In the genomic region with DNA sequence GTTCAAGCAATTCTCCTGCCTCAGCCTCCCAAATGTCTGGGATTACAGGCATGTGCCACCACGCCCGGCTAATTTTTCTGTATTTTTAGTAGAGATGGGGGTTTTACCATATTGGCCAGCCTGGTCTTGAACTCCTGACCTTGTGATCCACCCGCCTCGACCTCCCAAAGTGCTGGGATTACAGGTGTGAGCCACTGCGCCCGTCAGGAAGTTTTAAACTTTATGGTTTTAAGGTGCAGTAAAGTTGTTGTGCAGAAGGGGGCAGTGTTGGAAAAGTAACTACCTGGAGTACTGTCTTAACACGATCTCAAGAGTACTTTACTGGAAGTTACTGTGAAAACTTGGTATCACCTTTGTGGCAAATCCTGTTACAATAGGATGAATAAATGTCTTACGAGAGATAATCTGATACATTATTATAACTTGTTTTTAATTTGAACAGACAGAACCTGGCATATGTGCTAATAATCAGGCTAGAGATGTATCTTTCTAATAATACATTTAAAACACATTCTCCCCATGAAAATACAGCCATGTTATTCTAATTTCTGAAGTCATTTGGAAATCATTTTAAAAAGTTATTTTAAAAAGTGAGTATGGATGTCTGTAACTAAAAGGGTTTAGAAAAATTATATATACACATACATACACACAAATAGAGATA, we compare ENCODE assay signal across 9 cellular contexts. TPM values are rescaled to one million over a fixed set of nuclear protein-coding genes. Genes with fewer than 3 reads are reported as not detected.
A peak's percentile ranks its signal among the peaks of the same experiment; 100 is the strongest.
DNase-seq lines count a peak whose midpoint lies in the region; ATAC-seq, FAIRE-seq and TF ChIP-seq lines count a peak whose summit lies in the region.
"Had no signal": no experiment of that assay in that cellular context is flagged by ENCODE, and none has a peak within 500 bp of the region (broad histone marks: within the 10 kb centered on the region; RNA-seq: fewer than 3 reads in every experiment).

No MANE protein-coding gene starts in this region.

- H4K5ac ChIP-seq in H1 (ENCODE audit: insufficient read length, low read depth, low read length) = no peak overlapping the region

- H3K4ac ChIP-seq in H1 (replicated peaks; ENCODE audit: insufficient read length, low read depth, low read length) = no peak overlapping the region

- TF ChIP-seq EP300 in H1 (IDR thresholded peaks at IDR 0.05; ENCODE audit: borderline replicate concordance in 1 of 2, low read depth in 2 of 2, low read length in 2 of 2) (no peak), suprapubic skin (IDR thresholded peaks at IDR 0.05) (no peak)

- TF ChIP-seq RAD21 in H1 (IDR thresholded peaks at IDR 0.05 in 1 of 2, conservative IDR thresholded peaks at IDR 0.05 in 1 of 2; ENCODE audit: low read depth in 2 of 2, low read length in 2 of 2) = peak; percentile 77 to 78

- in situ Hi-C loops in GM23248 (cut with MboI) = no loop called here

- H3K23me2 ChIP-seq in H1 (ENCODE audit: low read depth, low read length) = no peaks in the 10 kb centered on the region

- CTCF ChIA-PET in activated CD4-positive, alpha-beta memory T cell treated with anti-CD3 and anti-CD28 coated beads for 36 hours (lab: Charles Lee) = interaction anchor here (0.6 to 2.8 kb wide), 17 partner anchors 10 to 379 kb away, joined by 3 to 16 read pairs (median 4); partner anchors contain the start of genes SPDYA and TRMT61B
- CTCF ChIA-PET in H1 (lab: Charles Lee; ENCODE audit: partially characterized antibody) = interaction anchor here (0.7 to 1.5 kb wide), 13 partner anchors 10 to 601 kb away, joined by 3 to 6 read pairs (median 3); no protein-coding TSS in a partner anchor

- no peak overlapping the region for H2AK5ac ChIP-seq in H1 (ENCODE audit: low read depth, low read length)

- no peaks in the 10 kb centered on the region for H3K4me1 ChIP-seq in GM23248 (ENCODE audit: insufficient read depth)
- H3K4me1 ChIP-seq in H1 (replicated peaks in 1 of 4; ENCODE audit: control insufficient read depth in 3 of 4, insufficient read depth in 4 of 4, low read length in 3 of 4) = no peaks in the 10 kb centered on the region
- H3K4me1 ChIP-seq in suprapubic skin = peaks cover 3% of the 10 kb centered on the region

- H3K56ac ChIP-seq in H1 (replicated peaks; ENCODE audit: insufficient read length, low read depth, low read length) = no peak overlapping the region

- H3K4me3 Mint-ChIP-seq in CD14-positive monocyte = no peak overlapping the region
- no peak overlapping the region for H3K4me3 Mint-ChIP-seq in activated CD4-positive, alpha-beta memory T cell treated with anti-CD3 and anti-CD28 coated beads for 36 hours
- H3K4me3 Mint-ChIP-seq: stimulated activated naive CD8-positive, alpha-beta T cell treated with anti-CD3 and anti-CD28 coated beads, Interleukin-15, Interleukin-2, amounts not matched to agents 100 ng/mL and 50 ng/mL, for 24 hours had no signal

- H3K27ac Mint-ChIP-seq in CD14-positive monocyte = no peak overlapping the region
- H3K27ac Mint-ChIP-seq in activated CD4-positive, alpha-beta memory T cell treated with anti-CD3 and anti-CD28 coated beads for 36 hours = no peak overlapping the region
- H3K27ac Mint-ChIP-seq: stimulated activated naive CD8-positive, alpha-beta T cell treated with anti-CD3 and anti-CD28 coated beads, Interleukin-15, Interleukin-2, amounts not matched to agents 100 ng/mL and 50 ng/mL, for 24 hours had no signal

- no peak overlapping the region for H4K8ac ChIP-seq in H1 (ENCODE audit: extremely low read depth, insufficient read depth, low read length)

- H4K20me1 ChIP-seq in GM23248 (ENCODE audit: insufficient read depth) = no peaks in the 10 kb centered on the region
- no peaks in the 10 kb centered on the region for H4K20me1 ChIP-seq in H1 (replicated peaks in 1 of 2; ENCODE audit: control insufficient read depth in 1 of 2, insufficient read depth in 2 of 2, low read length in 2 of 2)

- TF ChIP-seq CTCF in CD14-positive monocyte (IDR thresholded peaks at IDR 0.05) = peak; percentile 78
- peak in 2 of 3 experiments; percentile 48 to 71; a peak in 2 of 4 replicates for TF ChIP-seq CTCF in H1 (IDR thresholded peaks at IDR 0.05; ENCODE audit: control extremely low read depth in 1 of 3, insufficient read depth in 1 of 3, low read depth in 1 of 3, low read length in 3 of 3)
- TF ChIP-seq CTCF in suprapubic skin (IDR thresholded peaks at IDR 0.05) = peak; percentile 39 to 64

- H3K4me1 Mint-ChIP-seq in CD14-positive monocyte = peaks cover 1% of the 10 kb centered on the region
- H3K4me1 Mint-ChIP-seq in activated CD4-positive, alpha-beta memory T cell treated with anti-CD3 and anti-CD28 coated beads for 36 hours (ENCODE audit: low read depth) = peaks cover 6% of the 10 kb centered on the region

- WGBS in GM23248 (ENCODE audit: low coverage in 1 of 2, low lambda C conversion rate in 2 of 2, missing lambda C conversion rate in 2 of 2), 2 experiments = 2 to 3% methylated on average over 8 of the region's 8 CpGs
- 18% methylated on average over 8 of the region's 8 CpGs; no CpG with 5 or more reads in 1 of the 2 experiments for WGBS in H1 (ENCODE audit: extremely low coverage in 1 of 2, insufficient coverage in 1 of 2, insufficient read length in 1 of 2, insufficient replicate concordance in 2 of 2, low coverage in 1 of 2, low lambda C conversion rate in 2 of 2, missing lambda C conversion rate in 1 of 2), 2 experiments
- WGBS in suprapubic skin = 5% methylated on average over 8 of the region's 8 CpGs

- no peak overlapping the region for H3K9ac ChIP-seq in GM23248
- no peak overlapping the region for H3K9ac ChIP-seq in H1 (replicated peaks in 1 of 4; ENCODE audit: extremely low read depth in 1 of 4, low read depth in 3 of 4, low read length in 3 of 4)

- no peak overlapping the region for H2BK120ac ChIP-seq in H1 (replicated peaks; ENCODE audit: low read depth, low read length)

- H2BK15ac ChIP-seq in H1 (ENCODE audit: low read length) = no peak overlapping the region

- H3F3A ChIP-seq in GM23248 (ENCODE audit: insufficient read depth) = peaks cover 5% of the 10 kb centered on the region; the same call in 1 of the 2 replicates

- H3K4me2 ChIP-seq in GM23248 (ENCODE audit: unreplicated experiment) (peak overlapping the region; percentile 3), H1 (ENCODE audit: insufficient read depth in 1 of 2, low read depth in 2 of 2, low read length in 2 of 2) (no peak overlapping the region)

- no peaks in the 10 kb centered on the region for H3K36me3 Mint-ChIP-seq in CD14-positive monocyte
- no peaks in the 10 kb centered on the region for H3K36me3 Mint-ChIP-seq in activated CD4-positive, alpha-beta memory T cell treated with anti-CD3 and anti-CD28 coated beads for 36 hours

- H3K23ac ChIP-seq in H1 (ENCODE audit: insufficient read length) = no peak overlapping the region

- no peaks in the 10 kb centered on the region for H3K9me3 Mint-ChIP-seq in CD14-positive monocyte
- no peaks in the 10 kb centered on the region for H3K9me3 Mint-ChIP-seq in activated CD4-positive, alpha-beta memory T cell treated with anti-CD3 and anti-CD28 coated beads for 36 hours
- H3K9me3 Mint-ChIP-seq: stimulated activated naive CD8-positive, alpha-beta T cell treated with anti-CD3 and anti-CD28 coated beads, Interleukin-15, Interleukin-2, amounts not matched to agents 100 ng/mL and 50 ng/mL, for 24 hours had no signal

- peak overlapping the region; percentile 57; the same call in 1 of the 2 replicates for H2AFZ ChIP-seq in GM23248
- no peak overlapping the region for H2AFZ ChIP-seq in H1 (ENCODE audit: low read length)

- H3K27me3 Mint-ChIP-seq in CD14-positive monocyte (ENCODE audit: low read depth in 3 of 3) = peaks cover 1 to 5% (median 3%) of the 10 kb centered on the region in 3 donors
- H3K27me3 Mint-ChIP-seq in activated CD4-positive, alpha-beta memory T cell treated with anti-CD3 and anti-CD28 coated beads for 36 hours = no peaks in the 10 kb centered on the region

- H3K79me2 ChIP-seq in GM23248 (ENCODE audit: insufficient read depth) (no peaks in the 10 kb centered on the region), H1 (ENCODE audit: control insufficient read depth in 1 of 2, insufficient read depth in 2 of 2, low read length in 2 of 2) (no peaks in the 10 kb centered on the region)

- no peak overlapping the region for H3K14ac ChIP-seq in H1 (ENCODE audit: insufficient read length)

- no peak for ATAC-seq in HG03280 (IDR thresholded peaks at IDR 0.05; ENCODE audit: unreplicated experiment)

- H3K27ac ChIP-seq in GM23248 (no peak overlapping the region), H1 (ENCODE audit: low read depth, low read length) (no peak overlapping the region), suprapubic skin (no peak overlapping the region)

- H3K36me3 ChIP-seq in GM23248 (ENCODE audit: low read depth) (no peaks in the 10 kb centered on the region), H1 (ENCODE audit: control insufficient read depth in 2 of 4, insufficient read depth in 4 of 4, low read length in 3 of 4) (no peaks in the 10 kb centered on the region), suprapubic skin (no peaks in the 10 kb centered on the region)

- no peak for FAIRE-seq in H1 (lab: Jason Lieb, UNC)

- H3K9me3 ChIP-seq in GM23248 (ENCODE audit: low read depth) = no peaks in the 10 kb centered on the region
- H3K9me3 ChIP-seq in H1 (ENCODE audit: insufficient read depth in 2 of 2, low read depth in 1 of 2, low read length in 1 of 2) = no peaks in the 10 kb centered on the region
- H3K9me3 ChIP-seq in suprapubic skin = no peaks in the 10 kb centered on the region

- H3K9me2 ChIP-seq in GM23248 (ENCODE audit: insufficient read depth) = no peaks in the 10 kb centered on the region

- H3K27me3 ChIP-seq in GM23248 (replicated peaks; ENCODE audit: insufficient read depth) = no peaks in the 10 kb centered on the region
- no peaks in the 10 kb centered on the region for H3K27me3 ChIP-seq in H1 (replicated peaks in 1 of 4; ENCODE audit: control insufficient read depth in 3 of 4, extremely low read depth in 1 of 4, insufficient read depth in 3 of 4, low read length in 3 of 4)
- H3K27me3 ChIP-seq in suprapubic skin = no peaks in the 10 kb centered on the region

- intact Hi-C loops in CD14-positive monocyte (cut with micrococcal nuclease) = loop anchor here in 1 of 2 donors (5.0 to 10.0 kb wide), 2 partner anchors 73 to 376 kb away; partner anchors contain the start of gene WDR43
- intact Hi-C loops in activated CD4-positive, alpha-beta memory T cell treated with anti-CD3 and anti-CD28 coated beads for 36 hours (cut with micrococcal nuclease) = loop anchor here (1.0 to 5.0 kb wide), 5 partner anchors 49 to 375 kb away; partner anchors contain the start of genes TRMT61B and WDR43

- H2BK20ac ChIP-seq in H1 (ENCODE audit: low read length) = no peak overlapping the region

- H2BK12ac ChIP-seq in H1 (ENCODE audit: low read depth, low read length) = no peak overlapping the region

- no peak overlapping the region for H3K18ac ChIP-seq in H1 (ENCODE audit: extremely low read depth, low read length)

- no peak overlapping the region for H4K91ac ChIP-seq in H1 (replicated peaks; ENCODE audit: insufficient read length, low read length)

- TF ChIP-seq POLR2A in H1 (IDR thresholded peaks at IDR 0.05; ENCODE audit: control extremely low read depth in 1 of 2, low read depth in 2 of 2, low read length in 2 of 2) (no peak), suprapubic skin (IDR thresholded peaks at IDR 0.05) (no peak)

- no peak for DNase-seq in CD14-positive monocyte (ENCODE audit: low spot score)
- peak; percentile 51 for DNase-seq in GM23248
- DNase-seq in NCI-H510A (lab: John Stamatoyannopoulos, UW) = peak; percentile 8
- peak; percentile 62 for DNase-seq in activated CD4-positive, alpha-beta memory T cell treated with anti-CD3 and anti-CD28 coated beads for 36 hours
- DNase-seq in H1 (ENCODE audit: low read depth in 1 of 2, low spot score in 2 of 2) = peak; percentile 33 to 80
- peak; percentile 65 for DNase-seq in mucosa of gallbladder (ENCODE audit: low spot score)
- no peak for DNase-seq in suprapubic skin (ENCODE audit: low spot score in 2 of 2)

- H2BK5ac ChIP-seq in H1 (ENCODE audit: low read depth, low read length) = no peak overlapping the region

- no peaks in the 10 kb centered on the region for H3K79me1 ChIP-seq in H1 (ENCODE audit: low read depth, low read length)

- POLR2A ChIA-PET in activated CD4-positive, alpha-beta memory T cell treated with anti-CD3 and anti-CD28 coated beads for 36 hours (lab: Charles Lee) = no interaction called here
- POLR2A ChIA-PET in H1 (lab: Charles Lee; ENCODE audit: partially characterized antibody) = interaction anchor here (0.7 kb wide), 1 partner anchor 286 kb away, joined by 3 read pairs; no protein-coding TSS in a partner anchor

- no peak overlapping the region for H3K4me3 ChIP-seq in GM23248
- H3K4me3 ChIP-seq in H1 (ENCODE audit: extremely low read depth in 1 of 4, insufficient read depth in 2 of 4, low read depth in 3 of 4, low read length in 4 of 4) = no peak overlapping the region
- H3K4me3 ChIP-seq in suprapubic skin = no peak overlapping the region

RNA-seq across cellular contexts. Expression of gene SPDYA, which starts 10.8 kb away (rescaled TPM):
- polyA plus RNA-seq in CD14-positive monocyte = not detected
- total RNA-seq in GM23248 (2014; rRNA removed; shearing (Covaris generic)) = not detected in 2 replicates
- 0.56 and 1.2 TPM in 2 replicates for polyA plus RNA-seq in GM23248 (2016; fragmentation: Nextera tagmentation; extraction: Ambion mirVana)
- 1 to 10 TPM in 1 of 2 experiments, under 1 TPM in 1; 0.92 to 1.1 TPM for total RNA-seq in activated CD4-positive, alpha-beta memory T cell treated with anti-CD3 and anti-CD28 coated beads for 36 hours
- total RNA-seq in H1 (2021; fragmentation: NEBNext Ultra II Directional; extraction: Animal tissue kit (Norgen Biotek cat#: 25700)) = 0.27 and 0.35 TPM in 2 replicates
- polyA plus RNA-seq in H1 (2011; rRNA removed) = 0.09 and 0.12 TPM in 2 replicates
- 0.12 TPM for polyA plus RNA-seq in H1 (2011; cell fraction: cytosol; rRNA removed)
- polyA plus RNA-seq in H1 (2011; cell fraction: nucleus; rRNA removed) = 0.06 TPM
- polyA plus RNA-seq in H1 (2012, experiment 1 of 2) = 0.25 to 0.56 TPM (median 0.54 TPM) in 3 of 4 replicates, not detected in the other
- polyA plus RNA-seq in H1 (2012, experiment 2 of 2) = not detected
- polyA plus RNA-seq in H1 (2013, experiment 1 of 2) = 0.22 TPM
- polyA plus RNA-seq in H1 (2013, experiment 2 of 2) = 0.07 TPM
- not detected in 2 replicates for polyA minus RNA-seq in H1 (2011; rRNA and poly(A)+ RNA removed)
- 0.95 TPM for polyA minus RNA-seq in H1 (2011; cell fraction: cytosol; rRNA and poly(A)+ RNA removed)
- 0.30 TPM for polyA minus RNA-seq in H1 (2011; cell fraction: nucleus; rRNA and poly(A)+ RNA removed)
- total RNA-seq in mucosa of gallbladder = 0.89 TPM
- 1 to 10 TPM in 2 of 4 donors, under 1 TPM in 2; 0.26 to 2.3 (median 1.0) TPM for total RNA-seq in suprapubic skin

RNA-seq across cellular contexts. Expression of gene TRMT61B, which starts 48.7 kb away (rescaled TPM):
- 10 to 100 TPM in 1 of 2 donors, 1 to 10 TPM in 1; 8.1 to 10.2 TPM for polyA plus RNA-seq in CD14-positive monocyte
- total RNA-seq in GM23248 (2014; rRNA removed; shearing (Covaris generic)) = 11.0 and 13.6 TPM in 2 replicates
- 21.1 and 21.8 TPM in 2 replicates for polyA plus RNA-seq in GM23248 (2016; fragmentation: Nextera tagmentation; extraction: Ambion mirVana)
- 10 to 100 TPM; 16.7 to 18.1 TPM for total RNA-seq in activated CD4-positive, alpha-beta memory T cell treated with anti-CD3 and anti-CD28 coated beads for 36 hours
- total RNA-seq in H1 (2021; fragmentation: NEBNext Ultra II Directional; extraction: Animal tissue kit (Norgen Biotek cat#: 25700)) = 27.8 and 30.1 TPM in 2 replicates
- 8.2 and 10.4 TPM in 2 replicates for polyA plus RNA-seq in H1 (2011; rRNA removed)
- polyA plus RNA-seq in H1 (2011; cell fraction: cytosol; rRNA removed) = 15.5 TPM
- 6.9 TPM for polyA plus RNA-seq in H1 (2011; cell fraction: nucleus; rRNA removed)
- 16.2 to 24.4 TPM (median 18.2 TPM) in 4 replicates for polyA plus RNA-seq in H1 (2012, experiment 1 of 2)
- polyA plus RNA-seq in H1 (2012, experiment 2 of 2) = 7.0 TPM
- polyA plus RNA-seq in H1 (2013, experiment 1 of 2) = 14.1 TPM
- polyA plus RNA-seq in H1 (2013, experiment 2 of 2) = 14.2 TPM
- polyA minus RNA-seq in H1 (2011; rRNA and poly(A)+ RNA removed) = 9.2 and 10.3 TPM in 2 replicates
- 7.8 TPM for polyA minus RNA-seq in H1 (2011; cell fraction: cytosol; rRNA and poly(A)+ RNA removed)
- polyA minus RNA-seq in H1 (2011; cell fraction: nucleus; rRNA and poly(A)+ RNA removed) = 10.8 TPM
- total RNA-seq in mucosa of gallbladder = 14.6 TPM
- total RNA-seq in suprapubic skin = 10 to 100 TPM in 3 of 4 donors, 1 to 10 TPM in 1; 9.4 to 14.5 (median 10.8) TPM

Comparison
In these comparisons a context has a peak if more than half of its experiments do, and no peak if none do; other contexts are left out.
1. DNase-seq: peak in GM23248 (single experiment), NCI-H510A (single experiment), activated CD4-positive, alpha-beta memory T cell treated with anti-CD3 and anti-CD28 coated beads for 36 hours (single experiment), H1 (2 of 2) and mucosa of gallbladder (single experiment); none in CD14-positive monocyte (single experiment) and suprapubic skin (0 of 2).
2. Peak in every context shown above with its lines, with median percentiles within 50 percentile points of each other: CTCF ChIP-seq.